Comparison of ENCODE assay signal across 20 cellular contexts in the genomic region with DNA sequence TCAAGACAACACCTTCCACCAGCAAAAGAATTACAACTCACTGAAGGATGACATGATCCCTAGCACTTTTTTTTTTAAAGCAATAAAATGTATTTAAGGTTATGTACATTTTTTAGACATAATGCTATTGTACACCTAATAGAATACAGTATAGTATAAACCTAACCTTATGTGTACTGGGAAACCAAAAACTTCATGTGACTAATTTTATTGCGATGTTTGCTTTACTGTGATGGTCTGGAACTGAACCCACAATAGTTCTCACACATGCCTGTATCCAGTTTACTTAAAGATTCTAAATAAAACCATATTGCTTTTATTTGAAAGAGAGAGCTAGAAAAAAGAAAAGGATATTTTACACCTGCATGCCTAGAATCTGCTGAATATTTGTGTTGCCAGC. TPM values are rescaled to one million over a fixed set of nuclear protein-coding genes. Genes with fewer than 3 reads are reported as not detected.
DNase-seq lines count a peak whose midpoint lies in the region; ATAC-seq, FAIRE-seq and TF ChIP-seq lines count a peak whose summit lies in the region.
"Had no signal": no experiment of that assay in that cellular context is flagged by ENCODE, and none has a peak within 500 bp of the region (broad histone marks: within the 10 kb centered on the region; RNA-seq: fewer than 3 reads in every experiment).

No MANE protein-coding gene starts in this region.

- H3K9me3 ChIP-seq in Karpas-422 (ENCODE audit: low read length) (no peaks in the 10 kb centered on the region), SU-DHL-6 (ENCODE audit: insufficient read depth, low read length) (no peaks in the 10 kb centered on the region), GM12878 (replicated peaks; ENCODE audit: control insufficient read depth, insufficient read depth, low read length) (no peaks in the 10 kb centered on the region), mesenchymal stem cell (ENCODE audit: control insufficient read depth, low read length) (no peaks in the 10 kb centered on the region)
- H3K9me3 ChIP-seq: A549, Caco-2 had no signal

- RAD21 ChIA-PET in GM12878 (lab: Charles Lee; ENCODE audit: unreplicated experiment) = interaction anchor here (0.9 to 5.8 kb wide), 2 partner anchors 8 to 30 kb away, joined by 3 to 127 read pairs; no protein-coding TSS in a partner anchor

- H3K14ac ChIP-seq in mesenchymal stem cell (ENCODE audit: low read length in 2 of 2) = no peak overlapping the region

- no peak for TF ChIP-seq RAD21 in GM12878 (IDR thresholded peaks at IDR 0.05; ENCODE audit: insufficient read depth, low read depth, low read length)

- H3K79me2 ChIP-seq in Karpas-422 (ENCODE audit: low read length) (peaks cover 94% of the 10 kb centered on the region), SU-DHL-6 (ENCODE audit: insufficient read depth, low read length) (peaks cover 95% of the 10 kb centered on the region), GM12878 (ENCODE audit: control insufficient read depth, insufficient read depth, low read length) (peaks cover 53% of the 10 kb centered on the region)

- no peak overlapping the region for H2BK15ac ChIP-seq in mesenchymal stem cell (ENCODE audit: low read depth, poor library complexity, severe bottlenecking)

- H4K8ac ChIP-seq in mesenchymal stem cell (ENCODE audit: low read length) = no peak overlapping the region

- H3K9ac ChIP-seq in Karpas-422 (ENCODE audit: low read length) (no peak overlapping the region), SU-DHL-6 (ENCODE audit: low read length) (no peak overlapping the region; the same call in 1 of the 2 replicates), GM12878 (ENCODE audit: control insufficient read depth, insufficient read depth, low read length) (no peak overlapping the region), mesenchymal stem cell (ENCODE audit: low read length) (no peak overlapping the region)
- H3K9ac ChIP-seq: BLaER1 treated with 17β-estradiol and CSF1 and Interleukin-3, amounts not matched to agents 10 nM and 100 nM had no signal

- no peaks in the 10 kb centered on the region for H3K27me3 ChIP-seq in Karpas-422 (ENCODE audit: low read length)
- H3K27me3 ChIP-seq in SU-DHL-6 (ENCODE audit: low read length) = no peaks in the 10 kb centered on the region
- no peaks in the 10 kb centered on the region for H3K27me3 ChIP-seq in GM12878 (replicated peaks in 1 of 2; ENCODE audit: control insufficient read depth in 2 of 2, insufficient read depth in 2 of 2, low read length in 1 of 2)
- no peaks in the 10 kb centered on the region for H3K27me3 ChIP-seq in mesenchymal stem cell (ENCODE audit: control insufficient read depth in 1 of 2, insufficient read depth in 1 of 2, low read length in 2 of 2)
- H3K27me3 ChIP-seq: BLaER1 treated with 17β-estradiol and CSF1 and Interleukin-3, amounts not matched to agents 10 nM and 100 nM had no signal

- peaks cover 3% of the 10 kb centered on the region for H3K79me1 ChIP-seq in mesenchymal stem cell (replicated peaks; ENCODE audit: low read length, poor library complexity, severe bottlenecking)

- H2BK12ac ChIP-seq in mesenchymal stem cell (ENCODE audit: low read length in 2 of 2) = no peak overlapping the region

- TF ChIP-seq CTCF in SU-DHL-6 (IDR thresholded peaks at IDR 0.05; ENCODE audit: insufficient read depth, low read length, poor library complexity, severe bottlenecking) (no peak), GM12878 (IDR thresholded peaks at IDR 0.05 in 2 of 3, conservative IDR thresholded peaks at IDR 0.05 in 1 of 3; ENCODE audit: control insufficient read depth in 2 of 3, extremely low read depth in 1 of 3, insufficient read depth in 1 of 3, low read depth in 3 of 3, low read length in 3 of 3) (no peak)

- H3K36me3 ChIP-seq in Karpas-422 (ENCODE audit: insufficient read depth, low read length) (peaks cover 5% of the 10 kb centered on the region), SU-DHL-6 (ENCODE audit: low read length) (no peaks in the 10 kb centered on the region), GM12878 (ENCODE audit: control insufficient read depth in 2 of 2, insufficient read depth in 2 of 2, low read length in 1 of 2) (peaks cover 0 to 4% of the 10 kb centered on the region in 2 experiments; a peak in 1 of 4 replicates), mesenchymal stem cell (ENCODE audit: control insufficient read depth in 1 of 2, insufficient read depth in 2 of 2, low read depth in 1 of 2, low read length in 2 of 2) (peaks cover 0 to 9% of the 10 kb centered on the region in 2 experiments)

- intact Hi-C loops in GM12878 (cut with micrococcal nuclease; ENCODE audit: unreplicated experiment) = no loop called here

- no TSS peak for BruUV-seq in GM12878 (replicated peaks; lab: Mats Ljungman, UMichigan)

- no peak for TF ChIP-seq EP300 in GM12878 (IDR thresholded peaks at IDR 0.05; ENCODE audit: borderline replicate concordance in 1 of 2, control insufficient read depth in 1 of 2, low read depth in 2 of 2, low read length in 2 of 2)

- H3K4me2 ChIP-seq in Karpas-422 (ENCODE audit: low read depth, low read length, poor library complexity, severe bottlenecking) (no peak overlapping the region), SU-DHL-6 (ENCODE audit: low read depth, low read length, poor library complexity, severe bottlenecking) (peak overlapping the region; percentile 94), GM12878 (ENCODE audit: control insufficient read depth, insufficient read depth) (peak overlapping the region; percentile 44; the same call in 1 of the 2 replicates), mesenchymal stem cell (ENCODE audit: low read length, poor library complexity, severe bottlenecking) (no peak overlapping the region)

- no peak overlapping the region for H3K4ac ChIP-seq in mesenchymal stem cell (ENCODE audit: low read depth in 1 of 2, low read length in 2 of 2)

- no peak overlapping the region for H2AFZ ChIP-seq in Karpas-422 (ENCODE audit: low read length)
- no peak overlapping the region for H2AFZ ChIP-seq in SU-DHL-6 (ENCODE audit: low read depth, low read length, severe bottlenecking)
- H2AFZ ChIP-seq in GM12878 (ENCODE audit: control insufficient read depth, low read depth, low read length) = no peak overlapping the region
- no peak overlapping the region for H2AFZ ChIP-seq in mesenchymal stem cell (ENCODE audit: low read depth, low read length)

- SMC1A ChIA-PET in GM12878 (lab: Charles Lee; ENCODE audit: uncharacterized antibody, unreplicated experiment) = interaction anchor here (0.8 to 5.2 kb wide), 3 partner anchors 8 to 97 kb away, joined by 3 to 56 read pairs (median 39); no protein-coding TSS in a partner anchor

- ATAC-seq in GM12878 (no peak), GM19035 (IDR thresholded peaks at IDR 0.05; ENCODE audit: unreplicated experiment) (no peak)
- ATAC-seq: A549; CD8-positive, alpha-beta T cell had no signal

- DNase-seq in Karpas-422 = no peak
- DNase-seq in GM12878 (ENCODE audit: low read depth, low spot score) = no peak
- no peak for DNase-seq in NCI-H187 treated with DMSO at 0.1 percent for 48 hours (lab: John Stamatoyannopoulos, UW)
- DNase-seq in mesenchymal stem cell = no peak
- DNase-seq: AML-193; Calu3; CD4-positive, alpha-beta T cell; CD8-positive, alpha-beta T cell; DND-41; EL; GDM1 had no signal

- H2BK5ac ChIP-seq in mesenchymal stem cell (ENCODE audit: low read depth, low read length, poor library complexity, severe bottlenecking) = no peak overlapping the region

- no peak overlapping the region for H3K18ac ChIP-seq in mesenchymal stem cell (ENCODE audit: low read depth in 1 of 2, low read length in 2 of 2)

- H3K4me1 ChIP-seq in Karpas-422 (ENCODE audit: low read length) = peaks cover 60% of the 10 kb centered on the region
- peaks cover 6% of the 10 kb centered on the region for H3K4me1 ChIP-seq in GM12878 (ENCODE audit: control insufficient read depth, insufficient read depth, low read length)
- H3K4me1 ChIP-seq in mesenchymal stem cell (ENCODE audit: control insufficient read depth, insufficient read depth, low read depth, low read length) = peaks cover 10% of the 10 kb centered on the region

- H3K4me3 ChIP-seq in Karpas-422 (ENCODE audit: low read length) (no peak overlapping the region), SU-DHL-6 (ENCODE audit: insufficient read depth, low read length, poor library complexity, severe bottlenecking) (no peak overlapping the region), GM12878 (no peak overlapping the region), mesenchymal stem cell (ENCODE audit: insufficient read depth in 1 of 2, low read depth in 1 of 2, low read length in 2 of 2) (no peak overlapping the region)
- H3K4me3 ChIP-seq: A549; BLaER1 treated with 17β-estradiol and CSF1 and Interleukin-3, amounts not matched to agents 10 nM and 100 nM had no signal

- 100% methylated on average over 1 of the region's 1 CpG for WGBS in GM12878 (ENCODE audit: insufficient coverage, insufficient replicate concordance, low lambda C conversion rate, missing lambda C conversion rate)
- no CpG with 5 or more reads among the region's 1 CpG for WGBS in mesenchymal stem cell

- FAIRE-seq in GM12878 (lab: Jason Lieb, UNC) = no peak
- FAIRE-seq: D721Med, GM12891 had no signal

- POLR2A ChIA-PET in GM12878 (lab: Charles Lee) = interaction anchor here (0.5 to 0.8 kb wide), 2 partner anchors 28 to 303 kb away, joined by 3 to 5 read pairs; no protein-coding TSS in a partner anchor

- H3K27ac ChIP-seq in Karpas-422 (ENCODE audit: low read length) (peak overlapping the region; percentile 92), SU-DHL-6 (ENCODE audit: low read depth, low read length) (peak overlapping the region; percentile 89; the same call in 1 of the 2 replicates), GM12878 (ENCODE audit: control insufficient read depth, insufficient read depth) (no peak overlapping the region), mesenchymal stem cell (ENCODE audit: low read length, poor library complexity, severe bottlenecking) (no peak overlapping the region)
- H3K27ac ChIP-seq: 22Rv1, A549, C4-2B had no signal

- no peak overlapping the region for H2BK120ac ChIP-seq in mesenchymal stem cell (ENCODE audit: low read depth, low read length)

- no peak overlapping the region for H3K23ac ChIP-seq in mesenchymal stem cell (ENCODE audit: low read length in 2 of 2)

- TF ChIP-seq POLR2A in GM12878 (IDR thresholded peaks at IDR 0.05; ENCODE audit: low read depth, low read length) = no peak

- CTCF ChIA-PET in GM12878 (lab: Yijun Ruan, JAX) = interaction anchor here (2.0 to 2.4 kb wide), 2 partner anchors 8 to 12 kb away, joined by 9 to 12 read pairs; no protein-coding TSS in a partner anchor

- no peak overlapping the region for H4K91ac ChIP-seq in mesenchymal stem cell (ENCODE audit: low read length)

- in situ Hi-C loops in GM12878 (cut with MboI) = no loop called here

- H3F3A ChIP-seq in SU-DHL-6 (ENCODE audit: insufficient read depth) = peaks cover 9% of the 10 kb centered on the region; the same call in 1 of the 2 replicates

- H3K9me2 ChIP-seq in Karpas-422 (replicated peaks; ENCODE audit: insufficient read depth, low read length) = no peaks in the 10 kb centered on the region
- no peaks in the 10 kb centered on the region for H3K9me2 ChIP-seq in SU-DHL-6 (replicated peaks; ENCODE audit: insufficient read depth, low read length)

- H4K20me1 ChIP-seq in Karpas-422 (ENCODE audit: insufficient read depth, low read depth, low read length) (no peaks in the 10 kb centered on the region), SU-DHL-6 (ENCODE audit: low read depth, low read length) (no peaks in the 10 kb centered on the region), GM12878 (ENCODE audit: control insufficient read depth, insufficient read depth) (no peaks in the 10 kb centered on the region)

- H2AK5ac ChIP-seq in mesenchymal stem cell (ENCODE audit: low read length, severe bottlenecking) = no peak overlapping the region

RNA-seq across cellular contexts. Expression of a gene that starts 4.4 kb away (rescaled TPM):
- 15.6 and 28.5 TPM in 2 replicates for total RNA-seq in Karpas-422 (2014; rRNA removed; shearing (Covaris generic); ENCODE audit: low replicate concordance)
- 41.8 and 44.8 TPM in 2 replicates for total RNA-seq in GM12878 (2013; cell fraction: nucleolus; rRNA removed)
- total RNA-seq in GM12878 (2014; rRNA removed) = 4.6 and 4.8 TPM in 2 replicates
- 5.1 and 5.3 TPM in 2 replicates for total RNA-seq in GM12878 (2014; rRNA removed; fragmentation: Illumina TruSeq; extraction: Trizol)
- total RNA-seq in GM12878 (2021) = 5.3 and 6.1 TPM in 2 replicates
- 8.9 TPM for polyA plus RNA-seq in GM12878 (2011; ENCODE audit: low read depth)
- polyA plus RNA-seq in GM12878 (2011; rRNA removed) = 19.4 and 19.6 TPM in 2 replicates
- polyA plus RNA-seq in GM12878 (2011; cell fraction: cytosol; rRNA removed) = 14.9 and 16.4 TPM in 2 replicates
- 11.4 and 13.1 TPM in 2 replicates for polyA plus RNA-seq in GM12878 (2011; cell fraction: nucleus; rRNA removed)
- 7.6 and 10.6 TPM in 2 replicates for polyA plus RNA-seq in GM12878 (2012)
- polyA plus RNA-seq in GM12878 (2014; fragmentation: Illumina TruSeq; extraction: Trizol) = 7.0 and 7.2 TPM in 2 replicates
- 1 to 10 TPM; 1.6 to 1.7 TPM for polyA plus RNA-seq in GM12878 (2014; fragmentation: Nextera tagmentation; extraction: Ambion mirVana)
- polyA plus RNA-seq in GM12878 (2014; rRNA removed) = 2.4 and 3.2 TPM in 2 replicates
- 1 to 10 TPM; 3.4 to 4.8 TPM for polyA plus RNA-seq in GM12878 (2016; fragmentation: Nextera tagmentation; extraction: Ambion mirVana)
- polyA minus RNA-seq in GM12878 (2011; rRNA and poly(A)+ RNA removed) = 43.4 and 45.0 TPM in 2 replicates
- polyA minus RNA-seq in GM12878 (2011; cell fraction: cytosol; rRNA and poly(A)+ RNA removed) = 11.5 and 12.5 TPM in 2 replicates
- polyA minus RNA-seq in GM12878 (2011; cell fraction: nucleus; rRNA and poly(A)+ RNA removed) = 16.2 and 23.8 TPM in 2 replicates
- polyA plus RNA-seq in mesenchymal stem cell (2013, experiment 1 of 2) = 5.6 TPM
- 5.6 TPM for polyA plus RNA-seq in mesenchymal stem cell (2013, experiment 2 of 2)

RNA-seq across cellular contexts. Expression of a gene that starts 4.9 kb away (rescaled TPM):
- 36.8 and 41.2 TPM in 2 replicates for total RNA-seq in Karpas-422 (2014; rRNA removed; shearing (Covaris generic); ENCODE audit: low replicate concordance)
- 37.5 and 37.8 TPM in 2 replicates for total RNA-seq in GM12878 (2013; cell fraction: nucleolus; rRNA removed)
- total RNA-seq in GM12878 (2014; rRNA removed) (30.8 and 33.5 TPM in 2 replicates), GM12878 (2014; rRNA removed; fragmentation: Illumina TruSeq; extraction: Trizol) (35.6 and 38.6 TPM in 2 replicates), GM12878 (2021) (51.6 and 58.6 TPM in 2 replicates)
- 29.9 TPM for polyA plus RNA-seq in GM12878 (2011; ENCODE audit: low read depth)
- polyA plus RNA-seq in GM12878 (2011; rRNA removed) (81.2 and 89.2 TPM in 2 replicates), GM12878 (2014; fragmentation: Illumina TruSeq; extraction: Trizol) (61.2 and 62.5 TPM in 2 replicates), GM12878 (2014; fragmentation: Nextera tagmentation; extraction: Ambion mirVana) (10 to 100 TPM; 68.9 to 83.5 TPM), GM12878 (2014; rRNA removed) (46.3 and 58.9 TPM in 2 replicates), GM12878 (2016; fragmentation: Nextera tagmentation; extraction: Ambion mirVana) (10 to 100 TPM; 61.0 to 64.7 TPM)
- polyA plus RNA-seq in GM12878 (2011; cell fraction: cytosol; rRNA removed) = 61.1 and 61.2 TPM in 2 replicates
- 32.2 and 34.9 TPM in 2 replicates for polyA plus RNA-seq in GM12878 (2011; cell fraction: nucleus; rRNA removed)
- polyA plus RNA-seq in GM12878 (2012) = 35.7 and 40.1 TPM in 2 replicates
- polyA minus RNA-seq in GM12878 (2011; rRNA and poly(A)+ RNA removed) = 69.1 and 71.5 TPM in 2 replicates
- polyA minus RNA-seq in GM12878 (2011; cell fraction: cytosol; rRNA and poly(A)+ RNA removed) = 14.2 and 20.7 TPM in 2 replicates
- 23.2 and 33.6 TPM in 2 replicates for polyA minus RNA-seq in GM12878 (2011; cell fraction: nucleus; rRNA and poly(A)+ RNA removed)
- 19.7 TPM for polyA plus RNA-seq in mesenchymal stem cell (2013, experiment 1 of 2)
- polyA plus RNA-seq in mesenchymal stem cell (2013, experiment 2 of 2) = 19.9 TPM

Comparison
In these comparisons a context has a peak if more than half of its experiments do, and no peak if none do; other contexts are left out.
1. H3K27ac ChIP-seq: peak in Karpas-422 (single experiment) and SU-DHL-6 (single experiment); none in GM12878 (single experiment) and mesenchymal stem cell (single experiment).
2. H3K4me2 ChIP-seq: peak in SU-DHL-6 (single experiment) and GM12878 (single experiment); none in Karpas-422 (single experiment) and mesenchymal stem cell (single experiment).